1 cellular context compared by ENCODE assay signal in genomic region chr9:109469646-109470358, GRCh38.
TF ChIP-seq lines count a peak whose summit lies in the region.

No MANE protein-coding gene starts in this region.

TF ChIP-seq in H1, 55 proteins besides CTCF, POLR2A, EP300 and RAD21 (continued from another document):
- TF ChIP-seq CHD7 (IDR thresholded peaks at IDR 0.05; ENCODE audit: insufficient replicate concordance, low read length) (no peak), POLR2AphosphoS5 (IDR thresholded peaks at IDR 0.05; ENCODE audit: low read depth, low read length) (no peak), GTF2F1 (IDR thresholded peaks at IDR 0.05; ENCODE audit: borderline replicate concordance, low read depth, low read length) (no peak), CHD1 (IDR thresholded peaks at IDR 0.05; ENCODE audit: low read depth, low read length) (no peak), CBX8 (IDR thresholded peaks at IDR 0.05; ENCODE audit: borderline replicate concordance, low read depth, low read length) (no peak), RXRA (IDR thresholded peaks at IDR 0.05; ENCODE audit: insufficient read depth, low read depth, low read length) (no peak), SAP30 (IDR thresholded peaks at IDR 0.05; ENCODE audit: insufficient read depth, insufficient replicate concordance, low read length) (no peak), ASH2L (IDR thresholded peaks at IDR 0.05; ENCODE audit: low read length) (no peak), BRCA1 (IDR thresholded peaks at IDR 0.05; ENCODE audit: low read depth, low read length) (no peak), ATF3 (IDR thresholded peaks at IDR 0.05; ENCODE audit: insufficient read depth, low read depth, low read length) (no peak), MAX (IDR thresholded peaks at IDR 0.05) (no peak), SRF (IDR thresholded peaks at IDR 0.05; ENCODE audit: low read depth, low read length) (no peak), CEBPB (IDR thresholded peaks at IDR 0.05; ENCODE audit: low read depth, low read length) (no peak), JUN (IDR thresholded peaks at IDR 0.05; ENCODE audit: low read depth, low read length) (no peak), NANOG (IDR thresholded peaks at IDR 0.05; ENCODE audit: insufficient read depth, low read depth, low read length, poor library complexity, severe bottlenecking) (no peak)
